Comparison of ENCODE assay signal across 21 cellular contexts in the genomic region with DNA sequence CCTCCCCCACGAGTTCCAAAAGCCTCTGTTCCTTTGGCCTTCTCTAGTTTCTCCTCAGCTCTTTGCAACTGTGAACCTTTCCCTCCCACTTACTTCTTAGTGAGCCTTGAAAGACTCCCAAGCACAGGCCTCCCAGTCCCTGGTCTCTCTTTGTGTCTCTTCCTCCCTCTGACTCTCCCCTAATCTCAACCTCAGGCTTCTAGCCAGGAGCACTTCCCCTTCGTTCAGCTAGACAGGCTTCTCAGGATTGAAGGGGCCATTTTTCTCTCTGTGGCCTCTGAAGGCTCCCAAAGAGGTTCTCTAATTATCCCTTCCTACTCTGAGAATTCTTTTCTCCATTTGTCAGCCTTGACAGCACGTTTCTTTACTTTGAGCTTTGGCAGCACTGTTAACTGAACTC. TPM values are rescaled to one million over a fixed set of nuclear protein-coding genes. Genes with fewer than 3 reads are reported as not detected.
"Had no signal": no experiment of that assay in that cellular context is flagged by ENCODE, and none has a peak within 500 bp of the region (broad histone marks: within the 10 kb centered on the region; RNA-seq: fewer than 3 reads in every experiment).

No MANE protein-coding gene starts in this region.

- ATAC-seq: activated CD8-positive, alpha-beta T cell treated with anti-CD3 and anti-CD28 coated beads, Interleukin-2, amount 10 ng/mL, durations not matched to agents 7 days and 5 days; activated naive CD4-positive, alpha-beta T cell treated with anti-CD3 and anti-CD28 coated beads, Interleukin-2, amount 50 U/mL, for 72 hours; activated T-cell treated with anti-CD3 and anti-CD28 coated beads, Interleukin-2, amount 50 U/mL, for 72 hours; body of pancreas; foreskin keratinocyte; left colon had no signal

- H3K27me3 ChIP-seq: body of pancreas, foreskin keratinocyte, tibial artery, vagina had no signal

- H3K4me3 Mint-ChIP-seq: activated B cell treated with CpG ODN at 0.5 μM for 24 hours; activated CD4-positive, alpha-beta T cell treated with anti-CD3 and anti-CD28 coated beads, Interleukin-2, amount 10 ng/mL, durations not matched to agents 24 days and 14 days; activated CD8-positive, alpha-beta T cell treated with anti-CD3 and anti-CD28 coated beads, Interleukin-2, amount 10 ng/mL, durations not matched to agents 7 days and 5 days; activated T-cell treated with anti-CD3 and anti-CD28 coated beads, Interleukin-2, amount 50 U/mL, for 72 hours; central memory CD8-positive, alpha-beta T cell had no signal

- DNase-seq: activated B cell treated with CpG ODN at 0.5 μM for 24 hours; activated CD4-positive, alpha-beta T cell treated with anti-CD3 and anti-CD28 coated beads, Interleukin-2, amount 10 ng/mL, durations not matched to agents 24 days and 14 days; activated CD8-positive, alpha-beta memory T cell treated with anti-CD3 and anti-CD28 coated beads, Interleukin-2, amount 50 U/mL, for 4 hours; activated CD8-positive, alpha-beta T cell treated with anti-CD3 and anti-CD28 coated beads, Interleukin-2, amount 10 ng/mL, durations not matched to agents 7 days and 5 days; activated gamma-delta T cell; activated T-cell treated with anti-CD3 and anti-CD28 coated beads, Interleukin-2, amount 50 U/mL, for 72 hours; body of pancreas; effector memory CD4-positive, alpha-beta T cell; glutamatergic neuron; left colon; retina; stimulated activated CD4-positive, alpha-beta T cell treated with anti-CD3 and anti-CD28 coated beads, Interleukin-2, amount 100 ng/mL, for 48 hours; stimulated activated naive CD4-positive, alpha-beta T cell; T-helper 2 cell; tibial artery had no signal

- H3K4me1 ChIP-seq: foreskin keratinocyte, vagina had no signal

- H3K36me3 Mint-ChIP-seq: activated naive CD4-positive, alpha-beta T cell treated with anti-CD3 and anti-CD28 coated beads, Interleukin-2, amount 50 U/mL, for 72 hours had no signal

- H3K27me3 Mint-ChIP-seq: activated B cell treated with CpG ODN at 0.5 μM for 24 hours; activated CD4-positive, alpha-beta T cell treated with anti-CD3 and anti-CD28 coated beads, Interleukin-2, amount 10 ng/mL, durations not matched to agents 24 days and 14 days; central memory CD8-positive, alpha-beta T cell had no signal

- H3K36me3 ChIP-seq: tibial artery, vagina had no signal

- FAIRE-seq: TTC549 had no signal

- H3K9me3 ChIP-seq: body of pancreas, tibial artery, vagina had no signal

- H3K4me1 Mint-ChIP-seq: activated B cell treated with CpG ODN at 0.5 μM for 24 hours; activated CD4-positive, alpha-beta T cell treated with anti-CD3 and anti-CD28 coated beads, Interleukin-2, amount 10 ng/mL, durations not matched to agents 24 days and 14 days; central memory CD8-positive, alpha-beta T cell had no signal

- H3K27ac ChIP-seq: body of pancreas, foreskin keratinocyte, vagina had no signal

- H3K27ac Mint-ChIP-seq: activated B cell treated with CpG ODN at 0.5 μM for 24 hours; activated CD4-positive, alpha-beta T cell treated with anti-CD3 and anti-CD28 coated beads, Interleukin-2, amount 10 ng/mL, durations not matched to agents 24 days and 14 days; activated CD8-positive, alpha-beta T cell treated with anti-CD3 and anti-CD28 coated beads, Interleukin-2, amount 10 ng/mL, durations not matched to agents 7 days and 5 days; activated naive CD4-positive, alpha-beta T cell treated with anti-CD3 and anti-CD28 coated beads, Interleukin-2, amount 50 U/mL, for 72 hours; activated T-cell treated with anti-CD3 and anti-CD28 coated beads, Interleukin-2, amount 50 U/mL, for 72 hours had no signal

- H3K4me3 ChIP-seq: body of pancreas, lung, tibial artery, vagina had no signal

RNA-seq across cellular contexts. Expression of a gene that starts 50.2 kb away (rescaled TPM):
- total RNA-seq: activated B cell treated with CpG ODN at 0.5 μM for 24 hours; activated CD4-positive, alpha-beta T cell treated with anti-CD3 and anti-CD28 coated beads, Interleukin-2, amount 10 ng/mL, durations not matched to agents 24 days and 14 days; activated CD8-positive, alpha-beta T cell treated with anti-CD3 and anti-CD28 coated beads, Interleukin-2, amount 10 ng/mL, durations not matched to agents 7 days and 5 days; activated naive CD4-positive, alpha-beta T cell treated with anti-CD3 and anti-CD28 coated beads, Interleukin-2, amount 50 U/mL, for 72 hours; activated T-cell treated with anti-CD3 and anti-CD28 coated beads, Interleukin-2, amount 50 U/mL, for 72 hours; foreskin keratinocyte had no signal
